ENCODE assay signal across 1 cellular context in genomic region chr11:33936745-33937612, GRCh38.
TF ChIP-seq lines count a peak whose summit lies in the region.

No MANE protein-coding gene starts in this region.

TF ChIP-seq in GM23338, 12 proteins besides CTCF, POLR2A, EP300 and RAD21 (continued from another document):
- TF ChIP-seq, protein P1, sequence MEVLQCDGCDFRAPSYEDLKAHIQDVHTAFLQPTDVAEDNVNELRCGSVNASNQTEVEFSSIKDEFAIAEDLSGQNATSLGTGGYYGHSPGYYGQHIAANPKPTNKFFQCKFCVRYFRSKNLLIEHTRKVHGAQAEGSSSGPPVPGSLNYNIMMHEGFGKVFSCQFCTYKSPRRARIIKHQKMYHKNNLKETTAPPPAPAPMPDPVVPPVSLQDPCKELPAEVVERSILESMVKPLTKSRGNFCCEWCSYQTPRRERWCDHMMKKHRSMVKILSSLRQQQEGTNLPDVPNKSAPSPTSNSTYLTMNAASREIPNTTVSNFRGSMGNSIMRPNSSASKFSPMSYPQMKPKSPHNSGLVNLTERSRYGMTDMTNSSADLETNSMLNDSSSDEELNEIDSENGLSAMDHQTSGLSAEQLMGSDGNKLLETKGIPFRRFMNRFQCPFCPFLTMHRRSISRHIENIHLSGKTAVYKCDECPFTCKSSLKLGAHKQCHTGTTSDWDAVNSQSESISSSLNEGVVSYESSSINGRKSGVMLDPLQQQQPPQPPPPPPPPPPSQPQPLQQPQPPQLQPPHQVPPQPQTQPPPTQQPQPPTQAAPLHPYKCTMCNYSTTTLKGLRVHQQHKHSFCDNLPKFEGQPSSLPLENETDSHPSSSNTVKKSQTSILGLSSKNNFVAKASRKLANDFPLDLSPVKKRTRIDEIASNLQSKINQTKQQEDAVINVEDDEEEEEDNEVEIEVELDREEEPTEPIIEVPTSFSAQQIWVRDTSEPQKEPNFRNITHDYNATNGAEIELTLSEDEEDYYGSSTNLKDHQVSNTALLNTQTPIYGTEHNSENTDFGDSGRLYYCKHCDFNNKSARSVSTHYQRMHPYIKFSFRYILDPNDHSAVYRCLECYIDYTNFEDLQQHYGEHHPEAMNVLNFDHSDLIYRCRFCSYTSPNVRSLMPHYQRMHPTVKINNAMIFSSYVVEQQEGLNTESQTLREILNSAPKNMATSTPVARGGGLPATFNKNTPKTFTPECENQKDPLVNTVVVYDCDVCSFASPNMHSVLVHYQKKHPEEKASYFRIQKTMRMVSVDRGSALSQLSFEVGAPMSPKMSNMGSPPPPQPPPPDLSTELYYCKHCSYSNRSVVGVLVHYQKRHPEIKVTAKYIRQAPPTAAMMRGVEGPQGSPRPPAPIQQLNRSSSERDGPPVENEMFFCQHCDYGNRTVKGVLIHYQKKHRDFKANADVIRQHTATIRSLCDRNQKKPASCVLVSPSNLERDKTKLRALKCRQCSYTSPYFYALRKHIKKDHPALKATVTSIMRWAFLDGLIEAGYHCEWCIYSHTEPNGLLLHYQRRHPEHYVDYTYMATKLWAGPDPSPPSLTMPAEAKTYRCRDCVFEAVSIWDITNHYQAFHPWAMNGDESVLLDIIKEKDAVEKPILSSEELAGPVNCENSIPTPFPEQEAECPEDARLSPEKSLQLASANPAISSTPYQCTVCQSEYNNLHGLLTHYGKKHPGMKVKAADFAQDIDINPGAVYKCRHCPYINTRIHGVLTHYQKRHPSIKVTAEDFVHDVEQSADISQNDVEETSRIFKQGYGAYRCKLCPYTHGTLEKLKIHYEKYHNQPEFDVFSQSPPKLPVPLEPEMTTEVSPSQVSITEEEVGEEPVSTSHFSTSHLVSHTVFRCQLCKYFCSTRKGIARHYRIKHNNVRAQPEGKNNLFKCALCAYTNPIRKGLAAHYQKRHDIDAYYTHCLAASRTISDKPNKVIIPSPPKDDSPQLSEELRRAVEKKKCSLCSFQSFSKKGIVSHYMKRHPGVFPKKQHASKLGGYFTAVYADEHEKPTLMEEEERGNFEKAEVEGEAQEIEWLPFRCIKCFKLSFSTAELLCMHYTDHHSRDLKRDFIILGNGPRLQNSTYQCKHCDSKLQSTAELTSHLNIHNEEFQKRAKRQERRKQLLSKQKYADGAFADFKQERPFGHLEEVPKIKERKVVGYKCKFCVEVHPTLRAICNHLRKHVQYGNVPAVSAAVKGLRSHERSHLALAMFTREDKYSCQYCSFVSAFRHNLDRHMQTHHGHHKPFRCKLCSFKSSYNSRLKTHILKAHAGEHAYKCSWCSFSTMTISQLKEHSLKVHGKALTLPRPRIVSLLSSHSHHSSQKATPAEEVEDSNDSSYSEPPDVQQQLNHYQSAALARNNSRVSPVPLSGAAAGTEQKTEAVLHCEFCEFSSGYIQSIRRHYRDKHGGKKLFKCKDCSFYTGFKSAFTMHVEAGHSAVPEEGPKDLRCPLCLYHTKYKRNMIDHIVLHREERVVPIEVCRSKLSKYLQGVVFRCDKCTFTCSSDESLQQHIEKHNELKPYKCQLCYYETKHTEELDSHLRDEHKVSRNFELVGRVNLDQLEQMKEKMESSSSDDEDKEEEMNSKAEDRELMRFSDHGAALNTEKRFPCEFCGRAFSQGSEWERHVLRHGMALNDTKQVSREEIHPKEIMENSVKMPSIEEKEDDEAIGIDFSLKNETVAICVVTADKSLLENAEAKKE (CRISPR knock-in tag; IDR thresholded peaks at IDR 0.05): no peak
- no peak for TF ChIP-seq ZNF331 (CRISPR knock-in tag; IDR thresholded peaks at IDR 0.05; ENCODE audit: low read depth)
- TF ChIP-seq ZNF114 (CRISPR knock-in tag; IDR thresholded peaks at IDR 0.05): no peak
- no peak for TF ChIP-seq EZH2 (IDR thresholded peaks at IDR 0.05; ENCODE audit: low read depth, unreplicated experiment)
